Comparison of ENCODE assay signal across 8 cellular contexts in genomic region chr1:17439250-17440073, GRCh38. TPM values are rescaled to one million over a fixed set of nuclear protein-coding genes. Genes with fewer than 3 reads are reported as not detected.
DNase-seq lines count a peak whose midpoint lies in the region; TF ChIP-seq lines count a peak whose summit lies in the region.

RCC2 (minus strand) TSS chr1:17439677; CDS start chr1:17438514, 1,163 bp downstream.

- H3K27me3 ChIP-seq in hepatocyte: no peaks in the 10 kb centered on the region

- peaks cover 40% of the 10 kb centered on the region for H3K79me2 ChIP-seq in hepatocyte

- H3K4me3 ChIP-seq in astrocyte of the cerebellum (ENCODE audit: low read depth, low read length) (peak within 1 kb of the TSS; percentile 87), hepatocyte (peak within 1 kb of the TSS; percentile 51)

- peaks cover 17% of the 10 kb centered on the region for H3K36me3 Mint-ChIP-seq in T-helper 2 cell treated with Interferon-gamma antibody and Interleukin-4, amounts not matched to agents 5 μg/mL and 100 μg/mL, for 36 hours (ENCODE audit: low read depth)

- peaks cover 25% of the 10 kb centered on the region for H3K4me1 ChIP-seq in hepatocyte (ENCODE audit: insufficient read depth)

- peak within 1 kb of the TSS; percentile 99 for H3K27ac Mint-ChIP-seq in T-helper 2 cell treated with Interferon-gamma antibody and Interleukin-4, amounts not matched to agents 5 μg/mL and 100 μg/mL, for 36 hours

- DNase-seq in EH (ENCODE audit: low read depth): peak; percentile 78
- peak; percentile 84 for DNase-seq in HEK293T (ENCODE audit: extremely low spot score)
- DNase-seq in NCI-H128 (lab: John Stamatoyannopoulos, UW; ENCODE audit: unreplicated experiment): peak; percentile 77
- peak; percentile 73 for DNase-seq in T-helper 2 cell treated with Interferon-gamma antibody and Interleukin-4, amounts not matched to agents 5 μg/mL and 100 μg/mL, for 36 hours (ENCODE audit: low spot score)
- DNase-seq in astrocyte of the cerebellum (ENCODE audit: low read depth): peak; percentile 33
- DNase-seq in hepatocyte (ENCODE audit: low spot score): peak; percentile 90
- peak; percentile 84 for DNase-seq in retina
- DNase-seq in NCI-H187 treated with DMSO at 0.1 percent for 48 hours (lab: John Stamatoyannopoulos, UW): no peak

- peaks cover 27% of the 10 kb centered on the region for H4K20me1 ChIP-seq in hepatocyte (ENCODE audit: insufficient read depth, poor library complexity, severe bottlenecking)

- H2AFZ ChIP-seq in hepatocyte: peak within 1 kb of the TSS; percentile 67

- no peaks in the 10 kb centered on the region for H3K9me3 ChIP-seq in hepatocyte (ENCODE audit: low read depth)

- in situ Hi-C loops in astrocyte of the cerebellum (cut with HindIII; ENCODE audit: low sequenced_read_pairs): no loop called here

- TF ChIP-seq CTCF in astrocyte of the cerebellum (IDR thresholded peaks at IDR 0.05; ENCODE audit: low read depth, low read length, missing control alignments) (no peak), hepatocyte (IDR thresholded peaks at IDR 0.05; ENCODE audit: poor library complexity) (no peak)

- peaks cover 44% of the 10 kb centered on the region for H3K4me1 Mint-ChIP-seq in T-helper 2 cell treated with Interferon-gamma antibody and Interleukin-4, amounts not matched to agents 5 μg/mL and 100 μg/mL, for 36 hours (ENCODE audit: low read depth)

- H3K9me2 ChIP-seq in hepatocyte (replicated peaks; ENCODE audit: insufficient read depth): no peaks in the 10 kb centered on the region

- no peaks in the 10 kb centered on the region for H3K27me3 Mint-ChIP-seq in T-helper 2 cell treated with Interferon-gamma antibody and Interleukin-4, amounts not matched to agents 5 μg/mL and 100 μg/mL, for 36 hours (ENCODE audit: low read depth)

- H3K4me3 Mint-ChIP-seq in T-helper 2 cell treated with Interferon-gamma antibody and Interleukin-4, amounts not matched to agents 5 μg/mL and 100 μg/mL, for 36 hours: peak within 1 kb of the TSS; percentile 98

- CTCF ChIA-PET in HEK293T (lab: Yijun Ruan, JAX): interaction anchor here (0.6 to 1.2 kb wide), 2 partner anchors 13 to 261 kb away, joined by 3 read pairs; no protein-coding TSS in a partner anchor

- peak within 1 kb of the TSS; percentile 84 for H3K27ac ChIP-seq in hepatocyte

- WGBS in hepatocyte (ENCODE audit: low lambda C conversion rate, missing lambda C conversion rate): 2% methylated on average over 41 of the region's 75 CpGs

- H3K9me3 Mint-ChIP-seq in T-helper 2 cell treated with Interferon-gamma antibody and Interleukin-4, amounts not matched to agents 5 μg/mL and 100 μg/mL, for 36 hours: no peaks in the 10 kb centered on the region

- H3K36me3 ChIP-seq in hepatocyte (replicated peaks; ENCODE audit: insufficient read depth, low read depth): no peaks in the 10 kb centered on the region

- POLR2A ChIA-PET in HEK293T (lab: Yijun Ruan, JAX): interaction anchor here (0.6 to 1.8 kb wide), 6 partner anchors 8 to 36 kb away, joined by 3 to 10 read pairs (median 4); no protein-coding TSS in a partner anchor

- peak within 1 kb of the TSS; percentile 92 for H3K4me2 ChIP-seq in hepatocyte

TF ChIP-seq in HEK293T, 16 proteins besides CTCF, POLR2A, EP300 and RAD21:
- peak; percentile 59; the same call in 1 of the 2 replicates for TF ChIP-seq L3MBTL2 (conservative IDR thresholded peaks at IDR 0.05)
- no peak for TF ChIP-seq FOXM1 (IDR thresholded peaks at IDR 0.05; ENCODE audit: borderline replicate concordance)
- no peak for TF ChIP-seq CTBP1 (IDR thresholded peaks at IDR 0.05; ENCODE audit: borderline replicate concordance)
- peak; percentile 74 for TF ChIP-seq ZNF384 (IDR thresholded peaks at IDR 0.05)
- no peak for TF ChIP-seq LEF1 (IDR thresholded peaks at IDR 0.05; ENCODE audit: borderline replicate concordance)
- TF ChIP-seq ELF4 (IDR thresholded peaks at IDR 0.05): no peak
- TF ChIP-seq SP1 (IDR thresholded peaks at IDR 0.05): no peak
- TF ChIP-seq FOXA1 (IDR thresholded peaks at IDR 0.05): no peak
TF ChIP-seq in HEK293T: peak in this region for 2.

RNA-seq across cellular contexts. Expression of gene RCC2, which starts in this region (rescaled TPM):
- 42.1 and 56.9 TPM in 2 replicates for total RNA-seq in hepatocyte
- 22.5 and 25.1 TPM in 2 replicates for polyA plus RNA-seq in hepatocyte
